8 cellular contexts compared by ENCODE assay signal in genomic region chr7:100243385-100243784, GRCh38. TPM values are rescaled to one million over a fixed set of nuclear protein-coding genes. Genes with fewer than 3 reads are reported as not detected.
DNase-seq lines count a peak whose midpoint lies in the region; ATAC-seq and TF ChIP-seq lines count a peak whose summit lies in the region.
"Not testable (repeated sequence)": the region's sequence is repeated elsewhere in the genome, so short reads cannot be mapped to it uniquely, and the experiment has no call there.

No MANE protein-coding gene starts in this region.

- peaks cover 30% of the 10 kb centered on the region for H3K4me1 ChIP-seq in OCI-LY1 (ENCODE audit: insufficient read depth, low read length, severe bottlenecking)

- not testable (repeated sequence) for H3K9me2 ChIP-seq in OCI-LY1 (ENCODE audit: low read depth, low read length)

- DNase-seq in GDM1 (lab: John Stamatoyannopoulos, UW) (peak; percentile 31), erythroblast (lab: John Stamatoyannopoulos, UW) (peak; percentile 89 to 92)
- peak; percentile 33 for DNase-seq in activated CD4-positive, alpha-beta T cell treated with anti-CD3 and anti-CD28 coated beads, Interleukin-2, amount 50 U/mL, for 1 hour
- peak; percentile 59 for DNase-seq in activated naive CD4-positive, alpha-beta T cell treated with Interleukin-2 at 50 U/mL for 16 hours
- DNase-seq in neural crest cell (ENCODE audit: low read depth, low spot score), result not testable (repeated sequence)

- peak overlapping the region; percentile 6 for H3K4me3 ChIP-seq in OCI-LY1 (ENCODE audit: low read depth, low read length, poor library complexity, severe bottlenecking)

- not testable (repeated sequence) for H3K36me3 Mint-ChIP-seq in neural crest cell (ENCODE audit: low read depth); stimulated activated memory B cell treated with anti-CD40 and anti-IgM and Interleukin-4, amounts not matched to agents 10 μg/mL and 1 μg/mL and 100 μg/mL, for 72 hours

- peak overlapping the region; percentile 81 for H3K27ac ChIP-seq in OCI-LY1 (ENCODE audit: low read depth, low read length, poor library complexity, severe bottlenecking)

- H4K20me1 ChIP-seq in OCI-LY1 (ENCODE audit: insufficient read depth, low read length), result not testable (repeated sequence)

- not testable (repeated sequence) for H3F3A ChIP-seq in OCI-LY1 (ENCODE audit: insufficient read depth, low read length)

- peak overlapping the region; percentile 80 for H3K27ac Mint-ChIP-seq in neural crest cell (ENCODE audit: unreplicated experiment)
- peak overlapping the region; percentile 83 for H3K27ac Mint-ChIP-seq in stimulated activated memory B cell treated with anti-CD40 and anti-IgM and Interleukin-4, amounts not matched to agents 10 μg/mL and 1 μg/mL and 100 μg/mL, for 72 hours

- ATAC-seq in HG02759 (IDR thresholded peaks at IDR 0.05; ENCODE audit: unreplicated experiment), result peak; percentile 63
- peak; percentile 90 for ATAC-seq in stimulated activated memory B cell treated with anti-CD40 and anti-IgM and Interleukin-4, amounts not matched to agents 10 μg/mL and 1 μg/mL and 100 μg/mL, for 72 hours

- peak; percentile 28 for TF ChIP-seq POLR2A in erythroblast (IDR thresholded peaks at IDR 0.05; ENCODE audit: low read length)

- not testable (repeated sequence) for H3K36me3 ChIP-seq in OCI-LY1 (ENCODE audit: insufficient read depth, low read length)

- H3K4me1 Mint-ChIP-seq in neural crest cell, result peaks cover 60% of the 10 kb centered on the region
- H3K4me1 Mint-ChIP-seq in stimulated activated memory B cell treated with anti-CD40 and anti-IgM and Interleukin-4, amounts not matched to agents 10 μg/mL and 1 μg/mL and 100 μg/mL, for 72 hours, result peaks cover 29% of the 10 kb centered on the region

- not testable (repeated sequence) for H3K4me3 Mint-ChIP-seq in neural crest cell; stimulated activated memory B cell treated with anti-CD40 and anti-IgM and Interleukin-4, amounts not matched to agents 10 μg/mL and 1 μg/mL and 100 μg/mL, for 72 hours

- not testable (repeated sequence) for H3K27me3 Mint-ChIP-seq in neural crest cell (ENCODE audit: low read depth); stimulated activated memory B cell treated with anti-CD40 and anti-IgM and Interleukin-4, amounts not matched to agents 10 μg/mL and 1 μg/mL and 100 μg/mL, for 72 hours

- not testable (repeated sequence) for H3K9me3 ChIP-seq in OCI-LY1 (ENCODE audit: low read length)

- H3K9ac ChIP-seq in OCI-LY1 (ENCODE audit: low read length), result peak overlapping the region; percentile 46; the same call in 1 of the 2 replicates

- not testable (repeated sequence) for H3K9me3 Mint-ChIP-seq in neural crest cell; stimulated activated memory B cell treated with anti-CD40 and anti-IgM and Interleukin-4, amounts not matched to agents 10 μg/mL and 1 μg/mL and 100 μg/mL, for 72 hours

- TF ChIP-seq CTCF in OCI-LY1 (IDR thresholded peaks at IDR 0.05; ENCODE audit: low read length); neural crest cell (conservative IDR thresholded peaks at IDR 0.05): not testable (repeated sequence)

- H2AFZ ChIP-seq in OCI-LY1 (ENCODE audit: low read length), result not testable (repeated sequence)

- not testable (repeated sequence) for H3K79me2 ChIP-seq in OCI-LY1 (ENCODE audit: insufficient read depth, low read length)

- H3K27me3 ChIP-seq in OCI-LY1 (ENCODE audit: insufficient read depth, low read length), result not testable (repeated sequence)

- peak overlapping the region; percentile 45 for H3K4me2 ChIP-seq in OCI-LY1 (ENCODE audit: low read length)

RNA-seq across cellular contexts. Expression of gene PVRIG, which starts 23.6 kb away (rescaled TPM):
- total RNA-seq in neural crest cell, result not detected in 2 replicates
